Comparison of ENCODE assay signal across 8 cellular contexts in the genomic region with DNA sequence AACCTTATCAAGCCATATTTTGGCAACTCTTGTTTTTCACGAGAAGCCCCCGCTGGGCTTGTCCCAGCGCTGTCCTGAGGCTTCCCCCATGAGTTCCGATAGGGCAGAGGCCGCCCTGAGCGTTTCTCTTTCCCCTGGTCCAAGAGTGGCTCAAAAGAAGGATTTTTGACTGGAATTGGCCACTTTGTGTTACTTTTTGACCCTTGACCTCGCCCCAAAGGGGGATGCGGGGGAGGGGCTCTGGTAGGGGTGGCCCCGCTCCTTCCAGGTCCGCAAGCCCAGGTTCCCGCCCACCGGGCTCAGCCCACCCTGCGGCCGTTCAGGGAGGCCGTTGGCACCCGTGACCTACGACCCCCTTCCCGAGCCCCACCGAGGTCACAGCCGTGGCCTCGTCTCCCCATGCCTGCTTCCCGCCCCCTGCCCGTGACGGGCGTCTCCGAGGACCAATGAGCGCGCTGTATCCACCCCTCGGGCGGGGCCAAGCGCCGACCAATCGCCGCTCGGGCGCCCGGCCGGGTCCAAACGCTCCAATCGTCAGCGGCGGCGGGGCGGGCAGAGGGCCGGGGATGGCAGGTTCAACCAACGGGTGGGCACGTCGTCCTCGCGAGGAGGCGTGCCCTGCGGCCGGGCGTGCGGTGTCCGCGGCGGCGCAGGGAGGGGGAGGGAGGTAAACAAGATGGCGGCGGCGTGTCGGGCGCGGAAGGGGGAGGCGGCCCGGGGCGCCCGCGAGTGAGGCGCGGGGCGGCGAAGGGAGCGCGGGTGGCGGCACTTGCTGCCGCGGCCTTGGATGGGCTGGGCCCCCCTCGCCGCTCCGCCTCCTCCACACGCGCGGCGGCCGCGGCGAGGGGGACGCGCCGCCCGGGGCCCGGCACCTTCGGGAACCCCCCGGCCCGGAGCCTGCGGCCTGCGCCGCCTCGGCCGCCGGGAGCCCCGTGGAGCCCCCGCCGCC. TPM values are rescaled to one million over a fixed set of nuclear protein-coding genes. Genes with fewer than 3 reads are reported as not detected.
DNase-seq lines count a peak whose midpoint lies in the region; ATAC-seq, FAIRE-seq and TF ChIP-seq lines count a peak whose summit lies in the region.

A gene with protein sequence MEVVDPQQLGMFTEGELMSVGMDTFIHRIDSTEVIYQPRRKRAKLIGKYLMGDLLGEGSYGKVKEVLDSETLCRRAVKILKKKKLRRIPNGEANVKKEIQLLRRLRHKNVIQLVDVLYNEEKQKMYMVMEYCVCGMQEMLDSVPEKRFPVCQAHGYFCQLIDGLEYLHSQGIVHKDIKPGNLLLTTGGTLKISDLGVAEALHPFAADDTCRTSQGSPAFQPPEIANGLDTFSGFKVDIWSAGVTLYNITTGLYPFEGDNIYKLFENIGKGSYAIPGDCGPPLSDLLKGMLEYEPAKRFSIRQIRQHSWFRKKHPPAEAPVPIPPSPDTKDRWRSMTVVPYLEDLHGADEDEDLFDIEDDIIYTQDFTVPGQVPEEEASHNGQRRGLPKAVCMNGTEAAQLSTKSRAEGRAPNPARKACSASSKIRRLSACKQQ (plus strand): TSS at position 665 of the 949 bp plus-strand sequence. CDS start 1,136 bp downstream, outside the sequence.

- H3K27ac ChIP-seq in right atrium auricular region = peak within 1 kb of the TSS; percentile 89 to 95

- intact Hi-C loops in T-helper 2 cell treated with Interferon-gamma antibody and Interleukin-4, amounts not matched to agents 100 ng/mL and 5 ng/mL, for 36 hours (cut with micrococcal nuclease) = loop anchor here (1.0 kb wide), 1 partner anchor 184 kb away; a partner anchor contains a TSS

- no peak for TF ChIP-seq CTCF in right atrium auricular region (IDR thresholded peaks at IDR 0.05)

- peak; percentile 89 for ATAC-seq in GM18498 (IDR thresholded peaks at IDR 0.05; ENCODE audit: unreplicated experiment)
- ATAC-seq in HG02885 (IDR thresholded peaks at IDR 0.05; ENCODE audit: poor library complexity, unreplicated experiment) = peak; percentile 88

- peaks cover 0 to 42% of the 10 kb centered on the region in 2 donors for H3K4me1 ChIP-seq in right atrium auricular region

- DNase-seq in NCI-H187 (lab: John Stamatoyannopoulos, UW) (peak; percentile 91 to 99), anterior cingulate cortex (lab: John Stamatoyannopoulos, UW) (peak; percentile 87 to 99 (median 97)), right atrium auricular region (ENCODE audit: low spot score) (peak; percentile 99), pulmonary artery endothelial cell (ENCODE audit: low read depth, low spot score) (peak; percentile 86), urothelium cell line (ENCODE audit: low spot score) (peak; percentile 98)

- H3K9me3 ChIP-seq in right atrium auricular region = no peaks in the 10 kb centered on the region

- H3K4me3 ChIP-seq in right atrium auricular region = peak within 1 kb of the TSS; percentile 79

- H3K27me3 ChIP-seq in right atrium auricular region = no peaks in the 10 kb centered on the region

- H3K36me3 ChIP-seq in right atrium auricular region = no peaks in the 10 kb centered on the region

- FAIRE-seq in urothelium cell line (lab: Jason Lieb, UNC) = peak; percentile 70

RNA-seq across cellular contexts. Expression of the gene that starts here (rescaled TPM):
- total RNA-seq in T-helper 2 cell treated with Interferon-gamma antibody and Interleukin-4, amounts not matched to agents 100 ng/mL and 5 ng/mL, for 36 hours = 61.2 and 61.8 TPM in 2 replicates
- total RNA-seq in right atrium auricular region (10 to 100 TPM; 62.0 to 64.7 TPM), pulmonary artery endothelial cell (100 and 131 TPM in 2 replicates)

Comparison
In these comparisons a context has a peak if more than half of its experiments do, and no peak if none do; other contexts are left out.
1. Peak in every context shown above with its lines: DNase-seq, ATAC-seq, H3K4me3 ChIP-seq and H3K27ac ChIP-seq.